Comparison of ENCODE assay signal across 8 cellular contexts in genomic region chr22:50524664-50525103, GRCh38. TPM values are rescaled to one million over a fixed set of nuclear protein-coding genes. Genes with fewer than 3 reads are reported as not detected.
DNase-seq lines count a peak whose midpoint lies in the region; ATAC-seq lines count a peak whose summit lies in the region.

No MANE protein-coding gene starts in this region.

- no peak for DNase-seq in activated CD8-positive, alpha-beta memory T cell treated with anti-CD3 and anti-CD28 coated beads, Interleukin-2, amount 10 ng/mL, durations not matched to agents 7 days and 5 days
- no peak for DNase-seq in activated CD8-positive, alpha-beta memory T cell treated with anti-CD3 and anti-CD28 coated beads, Interleukin-2, amount 50 U/mL, for 4 hours
- no peak for DNase-seq in activated T-cell treated with anti-CD3 and anti-CD28 coated beads, Interleukin-2, amount 50 U/mL, for 72 hours
- DNase-seq in immature natural killer cell = no peak
- no peak for DNase-seq in activated gamma-delta T cell (lab: John Stamatoyannopoulos, UW)

- peak overlapping the region; percentile 65 for H3K27ac ChIP-seq in temporal lobe (ENCODE audit: low read depth, low read length)

- peak overlapping the region; percentile 80 for H3K4me3 Mint-ChIP-seq in activated CD8-positive, alpha-beta memory T cell treated with anti-CD3 and anti-CD28 coated beads, Interleukin-2, amount 10 ng/mL, durations not matched to agents 7 days and 5 days
- peak overlapping the region; percentile 90 to 96 for H3K4me3 Mint-ChIP-seq in activated T-cell treated with anti-CD3 and anti-CD28 coated beads, Interleukin-2, amount 50 U/mL, for 72 hours
- peak overlapping the region; percentile 84 to 89 (median 87) for H3K4me3 Mint-ChIP-seq in immature natural killer cell

- H3K36me3 Mint-ChIP-seq in activated CD8-positive, alpha-beta memory T cell treated with anti-CD3 and anti-CD28 coated beads, Interleukin-2, amount 10 ng/mL, durations not matched to agents 7 days and 5 days = peaks cover 28% of the 10 kb centered on the region
- peaks cover 11 to 20% of the 10 kb centered on the region in 2 donors for H3K36me3 Mint-ChIP-seq in activated T-cell treated with anti-CD3 and anti-CD28 coated beads, Interleukin-2, amount 50 U/mL, for 72 hours (ENCODE audit: insufficient read depth in 2 of 2)
- no peaks in the 10 kb centered on the region for H3K36me3 Mint-ChIP-seq in immature natural killer cell

- no peak for ATAC-seq in activated CD8-positive, alpha-beta memory T cell treated with anti-CD3 and anti-CD28 coated beads, Interleukin-2, amount 10 ng/mL, durations not matched to agents 7 days and 5 days
- no peak for ATAC-seq in activated T-cell treated with anti-CD3 and anti-CD28 coated beads, Interleukin-2, amount 50 U/mL, for 72 hours (replicated peaks in 1 of 2)
- no peak for ATAC-seq in HG03175 (IDR thresholded peaks at IDR 0.05; ENCODE audit: unreplicated experiment)
- no peak for ATAC-seq in HG03565 (IDR thresholded peaks at IDR 0.05; ENCODE audit: unreplicated experiment)

- CTCF ChIA-PET in activated CD8-positive, alpha-beta memory T cell treated with anti-CD3 and anti-CD28 coated beads, Interleukin-2, amount 10 ng/mL, durations not matched to agents 7 days and 5 days (lab: Charles Lee) = interaction anchor here (0.9 to 7.1 kb wide), 18 partner anchors 10 to 280 kb away, joined by 3 to 81 read pairs (median 7); partner anchors contain the start of genes ARSA, CHKB, HDAC10 and LMF2

- H3K4me1 Mint-ChIP-seq in activated CD8-positive, alpha-beta memory T cell treated with anti-CD3 and anti-CD28 coated beads, Interleukin-2, amount 10 ng/mL, durations not matched to agents 7 days and 5 days = peaks cover 44% of the 10 kb centered on the region
- H3K4me1 Mint-ChIP-seq in activated T-cell treated with anti-CD3 and anti-CD28 coated beads, Interleukin-2, amount 50 U/mL, for 72 hours (ENCODE audit: low read depth) = peaks cover 39% of the 10 kb centered on the region
- peaks cover 27 to 29% of the 10 kb centered on the region in 2 donors for H3K4me1 Mint-ChIP-seq in immature natural killer cell

- no peaks in the 10 kb centered on the region for H3K9me3 Mint-ChIP-seq in activated CD8-positive, alpha-beta memory T cell treated with anti-CD3 and anti-CD28 coated beads, Interleukin-2, amount 10 ng/mL, durations not matched to agents 7 days and 5 days (ENCODE audit: low read depth)
- H3K9me3 Mint-ChIP-seq in activated T-cell treated with anti-CD3 and anti-CD28 coated beads, Interleukin-2, amount 50 U/mL, for 72 hours = no peaks in the 10 kb centered on the region
- no peaks in the 10 kb centered on the region for H3K9me3 Mint-ChIP-seq in immature natural killer cell

- H3K27me3 Mint-ChIP-seq in activated CD8-positive, alpha-beta memory T cell treated with anti-CD3 and anti-CD28 coated beads, Interleukin-2, amount 10 ng/mL, durations not matched to agents 7 days and 5 days = no peaks in the 10 kb centered on the region
- H3K27me3 Mint-ChIP-seq in activated T-cell treated with anti-CD3 and anti-CD28 coated beads, Interleukin-2, amount 50 U/mL, for 72 hours (ENCODE audit: low read depth) = no peaks in the 10 kb centered on the region
- peaks cover 9 to 16% (median 13%) of the 10 kb centered on the region in 3 donors for H3K27me3 Mint-ChIP-seq in immature natural killer cell (ENCODE audit: low read depth in 3 of 3)

- peak overlapping the region; percentile 77 for H3K27ac Mint-ChIP-seq in activated CD8-positive, alpha-beta memory T cell treated with anti-CD3 and anti-CD28 coated beads, Interleukin-2, amount 10 ng/mL, durations not matched to agents 7 days and 5 days
- H3K27ac Mint-ChIP-seq in activated T-cell treated with anti-CD3 and anti-CD28 coated beads, Interleukin-2, amount 50 U/mL, for 72 hours = peak overlapping the region; percentile 94
- H3K27ac Mint-ChIP-seq in immature natural killer cell = peak overlapping the region; percentile 67 to 92 (median 84)

RNA-seq across cellular contexts. Expression of gene SCO2, which starts 0.7 kb away (rescaled TPM):
- total RNA-seq in activated CD8-positive, alpha-beta memory T cell treated with anti-CD3 and anti-CD28 coated beads, Interleukin-2, amount 10 ng/mL, durations not matched to agents 7 days and 5 days = 10 to 100 TPM in 1 of 2 experiments, 1 to 10 TPM in 1; 9.1 to 11.6 TPM
- 1 to 10 TPM; 8.3 to 8.5 TPM for total RNA-seq in activated T-cell treated with anti-CD3 and anti-CD28 coated beads, Interleukin-2, amount 50 U/mL, for 72 hours
- polyA plus RNA-seq in immature natural killer cell = 10 to 100 TPM in 1 of 3 donors, 1 to 10 TPM in 2; 8.3 to 14.8 (median 9.9) TPM
- 0.98 TPM for total RNA-seq in temporal lobe

RNA-seq across cellular contexts. Expression of gene TYMP, which starts 5.1 kb away (rescaled TPM):
- total RNA-seq in activated CD8-positive, alpha-beta memory T cell treated with anti-CD3 and anti-CD28 coated beads, Interleukin-2, amount 10 ng/mL, durations not matched to agents 7 days and 5 days = 100 to 1,000 TPM in 1 of 2 experiments, 10 to 100 TPM in 1; 93.1 to 108 TPM
- 100 to 1,000 TPM in 1 of 2 donors, 10 to 100 TPM in 1; 71.5 to 101 TPM for total RNA-seq in activated T-cell treated with anti-CD3 and anti-CD28 coated beads, Interleukin-2, amount 50 U/mL, for 72 hours
- 10 to 100 TPM; 21.2 to 31.2 (median 25.5) TPM for polyA plus RNA-seq in immature natural killer cell
- total RNA-seq in temporal lobe = 1.5 TPM

RNA-seq across cellular contexts. Expression of gene NCAPH2, which starts 16.7 kb away (rescaled TPM):
- total RNA-seq in activated CD8-positive, alpha-beta memory T cell treated with anti-CD3 and anti-CD28 coated beads, Interleukin-2, amount 10 ng/mL, durations not matched to agents 7 days and 5 days = 100 to 1,000 TPM; 136 to 181 TPM
- total RNA-seq in activated T-cell treated with anti-CD3 and anti-CD28 coated beads, Interleukin-2, amount 50 U/mL, for 72 hours = 100 to 1,000 TPM; 120 to 141 TPM
- 10 to 100 TPM; 41.8 to 46.7 (median 46.5) TPM for polyA plus RNA-seq in immature natural killer cell
- 39.3 TPM for total RNA-seq in temporal lobe

RNA-seq across cellular contexts. Expression of gene LMF2, which starts 17.2 kb away (rescaled TPM):
- total RNA-seq in activated CD8-positive, alpha-beta memory T cell treated with anti-CD3 and anti-CD28 coated beads, Interleukin-2, amount 10 ng/mL, durations not matched to agents 7 days and 5 days = 100 to 1,000 TPM in 1 of 2 experiments, 10 to 100 TPM in 1; 98.6 to 138 TPM
- 10 to 100 TPM; 64.8 to 64.9 TPM for total RNA-seq in activated T-cell treated with anti-CD3 and anti-CD28 coated beads, Interleukin-2, amount 50 U/mL, for 72 hours
- polyA plus RNA-seq in immature natural killer cell = 10 to 100 TPM; 16.3 to 40.4 (median 20.1) TPM
- 11.6 TPM for total RNA-seq in temporal lobe

RNA-seq across cellular contexts. Expression of gene KLHDC7B, which starts 21.0 kb away (rescaled TPM):
- 10 to 100 TPM; 10.2 to 12.0 TPM for total RNA-seq in activated CD8-positive, alpha-beta memory T cell treated with anti-CD3 and anti-CD28 coated beads, Interleukin-2, amount 10 ng/mL, durations not matched to agents 7 days and 5 days
- 10 to 100 TPM; 45.5 to 49.1 TPM for total RNA-seq in activated T-cell treated with anti-CD3 and anti-CD28 coated beads, Interleukin-2, amount 50 U/mL, for 72 hours
- polyA plus RNA-seq in immature natural killer cell = 1 to 10 TPM; 2.4 to 8.1 (median 4.5) TPM
- total RNA-seq in temporal lobe = not detected

Comparison
In these comparisons a context has a peak if more than half of its experiments do, and no peak if none do; other contexts are left out.
1. RNA of gene TYMP, which starts 5.1 kb away (total RNA-seq): 93.1 to 108 TPM in activated CD8-positive, alpha-beta memory T cell treated with anti-CD3 and anti-CD28 coated beads, Interleukin-2, amount 10 ng/mL, durations not matched to agents 7 days and 5 days and 71.5 to 101 TPM in activated T-cell treated with anti-CD3 and anti-CD28 coated beads, Interleukin-2, amount 50 U/mL, for 72 hours; 1.5 TPM in temporal lobe (single experiment); every median in the first group is over 10 times any median in the second.
2. Peak in every context shown above with its lines, with median percentiles within 50 percentile points of each other: H3K27ac Mint-ChIP-seq and H3K4me3 Mint-ChIP-seq.